ENCODE assay signal across 9 cellular contexts in genomic region chr20:2179957-2180356, GRCh38.
"Had no signal": no experiment of that assay in that cellular context is flagged by ENCODE, and none has a peak within 500 bp of the region (broad histone marks: within the 10 kb centered on the region; RNA-seq: fewer than 3 reads in every experiment).

No MANE protein-coding gene starts in this region.

- H3K36me3 Mint-ChIP-seq: IgD-negative memory B cell had no signal

- H3K4me2 ChIP-seq: KMS-11 had no signal

- H3K9ac ChIP-seq: KMS-11 had no signal

- H3K27ac ChIP-seq: HL-60, KMS-11 had no signal

- H3K27ac Mint-ChIP-seq: IgD-negative memory B cell had no signal

- ATAC-seq: HepG2, K562 had no signal

- DNase-seq: IMR-90, Karpas-422, KBM-7, KG1 had no signal

- H3K9me3 Mint-ChIP-seq: IgD-negative memory B cell had no signal

- H3K4me3 ChIP-seq: K562 had no signal
